In the genomic region with DNA sequence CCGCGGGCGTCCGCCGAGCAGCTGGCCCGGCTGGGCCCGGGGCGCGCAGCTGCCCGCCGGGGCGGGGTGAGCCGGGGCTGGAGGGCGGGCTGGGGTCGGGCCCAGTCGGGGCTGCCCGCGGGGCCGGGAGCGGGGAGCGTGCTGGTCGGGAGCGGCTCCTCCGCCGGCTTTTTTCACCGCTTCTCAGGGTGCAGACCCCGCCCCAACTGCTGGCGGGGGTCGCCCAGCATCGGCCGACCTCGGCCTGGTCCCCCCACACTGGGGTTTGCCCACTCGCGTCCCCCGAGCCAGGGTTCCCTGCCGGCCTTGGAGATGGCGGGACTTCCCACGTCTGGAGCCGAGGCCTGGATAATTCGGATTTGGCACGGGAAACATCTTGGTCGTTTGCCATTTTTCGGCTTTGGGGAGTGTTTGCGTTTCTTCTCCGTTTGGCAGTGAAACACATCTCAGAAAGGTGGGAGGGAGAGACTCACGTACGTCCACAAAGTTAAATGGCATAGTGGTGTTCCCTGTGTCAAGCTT, we compare ENCODE assay signal across 8 cellular contexts. TPM values are rescaled to one million over a fixed set of nuclear protein-coding genes. Genes with fewer than 3 reads are reported as not detected.
DNase-seq lines count a peak whose midpoint lies in the region; ATAC-seq and TF ChIP-seq lines count a peak whose summit lies in the region.

No MANE protein-coding gene starts in this region.

- peaks cover 15% of the 10 kb centered on the region for H3K4me1 Mint-ChIP-seq in endodermal cell

- no peak for TF ChIP-seq EP300 in upper lobe of left lung (IDR thresholded peaks at IDR 0.05)

- H3K36me3 ChIP-seq in WERI-Rb-1 (peaks cover 25% of the 10 kb centered on the region), endodermal cell (ENCODE audit: control insufficient read depth, insufficient read depth, low read length) (peaks cover 12% of the 10 kb centered on the region), upper lobe of left lung (peaks cover 0 to 5% (median 2%) of the 10 kb centered on the region in 4 donors)

- H3K27ac Mint-ChIP-seq in endodermal cell = peak overlapping the region; percentile 82

- H3K27me3 ChIP-seq in WERI-Rb-1 (ENCODE audit: insufficient read depth, low read depth, severe bottlenecking) = no peaks in the 10 kb centered on the region
- no peaks in the 10 kb centered on the region for H3K27me3 ChIP-seq in endodermal cell (ENCODE audit: control insufficient read depth, insufficient read depth, low read length, poor library complexity, severe bottlenecking)
- H3K27me3 ChIP-seq in upper lobe of left lung = no peaks in the 10 kb centered on the region

- no peak for TF ChIP-seq POLR2A in upper lobe of left lung (IDR thresholded peaks at IDR 0.05)

- H3K27me3 Mint-ChIP-seq in endodermal cell (ENCODE audit: insufficient read depth) = no peaks in the 10 kb centered on the region

- H3K27ac ChIP-seq in WERI-Rb-1 (peak overlapping the region; percentile 81), endodermal cell (ENCODE audit: low read depth, low read length) (peak overlapping the region; percentile 57), upper lobe of left lung (peak overlapping the region; percentile 88 to 92 (median 90))

- H3K9me3 ChIP-seq in WERI-Rb-1 (ENCODE audit: severe bottlenecking) (no peaks in the 10 kb centered on the region), endodermal cell (ENCODE audit: control insufficient read depth, low read length) (no peaks in the 10 kb centered on the region), upper lobe of left lung (no peaks in the 10 kb centered on the region)

- TF ChIP-seq CTCF in WERI-Rb-1 (IDR thresholded peaks at IDR 0.05; ENCODE audit: low read depth, low read length) (no peak), endodermal cell (conservative IDR thresholded peaks at IDR 0.05) (no peak), upper lobe of left lung (IDR thresholded peaks at IDR 0.05) (no peak)

- peak overlapping the region; percentile 95 for H3K4me3 Mint-ChIP-seq in endodermal cell

- no peaks in the 10 kb centered on the region for H3K9me3 Mint-ChIP-seq in endodermal cell

- ATAC-seq in GM21367 (IDR thresholded peaks at IDR 0.05; ENCODE audit: unreplicated experiment) (peak; percentile 26), upper lobe of left lung (ENCODE audit: low FRiP score in 2 of 2) (peak; percentile 43 to 62), GM19324 (IDR thresholded peaks at IDR 0.05; ENCODE audit: low FRiP score, unreplicated experiment) (no peak)

- H3K4me3 ChIP-seq in WERI-Rb-1 (ENCODE audit: low read depth, low read length) (peak overlapping the region; percentile 54), endodermal cell (ENCODE audit: low read length) (peak overlapping the region; percentile 93), upper lobe of left lung (peak overlapping the region; percentile 69 to 99 (median 86))

- H3K36me3 Mint-ChIP-seq in endodermal cell (ENCODE audit: low read depth) = peaks cover 18% of the 10 kb centered on the region

- 1% methylated on average over 35 to 47 of the region's 47 CpGs for WGBS in endodermal cell (ENCODE audit: insufficient coverage in 1 of 2, insufficient read length in 1 of 2), 2 experiments
- 0 to 1% methylated on average over 15 to 23 of the region's 47 CpGs for WGBS in upper lobe of left lung, 2 donors

- no peaks in the 10 kb centered on the region for H3K4me1 ChIP-seq in endodermal cell (ENCODE audit: control insufficient read depth, insufficient read depth, low read length)
- H3K4me1 ChIP-seq in upper lobe of left lung = peaks cover 20 to 51% (median 29%) of the 10 kb centered on the region in 4 donors

- DNase-seq in COR-L47 (lab: John Stamatoyannopoulos, UW) (peak; percentile 13), HT-29 (ENCODE audit: low spot score) (peak; percentile 50), WERI-Rb-1 (no peak), endodermal cell (no peak), mucosa of gallbladder (ENCODE audit: low spot score) (peak; percentile 14), upper lobe of left lung (peak in 1 of 2 donors; percentile 28)

- H3K9ac ChIP-seq in endodermal cell (ENCODE audit: extremely low read depth, low read length, poor library complexity, severe bottlenecking) = peak overlapping the region; percentile 80

RNA-seq across cellular contexts. Expression of a gene that starts 0.4 kb away (rescaled TPM):
- 104 and 140 TPM in 2 replicates for total RNA-seq in HT-29 (2014; rRNA removed; shearing (Covaris generic))
- total RNA-seq in endodermal cell (10 to 100 TPM; 77.9 to 79.8 TPM), mucosa of gallbladder (133 TPM), upper lobe of left lung (100 to 1,000 TPM in 5 of 6 donors, 10 to 100 TPM in 1; 55.5 to 153 (median 111) TPM)
- polyA plus RNA-seq in endodermal cell (2013, experiment 1 of 2) = 46.3 TPM
- polyA plus RNA-seq in endodermal cell (2013, experiment 2 of 2) = 47.2 TPM

Comparison
In these comparisons a context has a peak if more than half of its experiments do, and no peak if none do; other contexts are left out.
1. DNase-seq: peak in COR-L47 (single experiment), HT-29 (single experiment) and mucosa of gallbladder (single experiment); none in WERI-Rb-1 (single experiment) and endodermal cell (single experiment).
2. Peak in every context shown above with its lines, with median percentiles within 50 percentile points of each other: H3K27ac ChIP-seq and H3K4me3 ChIP-seq.